In genomic region chr10:28381465-28381864, GRCh38 we compare ENCODE assay signal across 15 cellular contexts.
DNase-seq lines count a peak whose midpoint lies in the region; ATAC-seq and TF ChIP-seq lines count a peak whose summit lies in the region.
"Had no signal": no experiment of that assay in that cellular context is flagged by ENCODE, and none has a peak within 500 bp of the region (broad histone marks: within the 10 kb centered on the region; RNA-seq: fewer than 3 reads in every experiment).

No MANE protein-coding gene starts in this region.

- no peaks in the 10 kb centered on the region for H3K9me3 ChIP-seq in skeletal muscle satellite cell (replicated peaks; ENCODE audit: low read length)
- H3K9me3 ChIP-seq: esophagus squamous epithelium, tibial artery had no signal

- CTCF ChIA-PET in activated CD8-positive, alpha-beta T cell treated with anti-CD3 and anti-CD28 coated beads, Interleukin-2, amount 10 ng/mL, durations not matched to agents 7 days and 5 days (lab: Charles Lee), result interaction anchor here (0.5 to 10.9 kb wide), 43 partner anchors 9 to 642 kb away, joined by 3 to 186 read pairs (median 5); partner anchors contain the start of gene MPP7
- CTCF ChIA-PET in activated CD8-positive, alpha-beta T cell treated with anti-CD3 and anti-CD28 coated beads for 36 hours (lab: Charles Lee), result interaction anchor here (0.7 to 8.9 kb wide), 36 partner anchors 9 to 643 kb away, joined by 3 to 202 read pairs (median 7); partner anchors contain the start of genes MKX and MPP7

- H3K4me2 ChIP-seq in skeletal muscle satellite cell (ENCODE audit: low read length), result no peak overlapping the region
- H3K4me2 ChIP-seq: hepatocyte had no signal

- H3K27me3 Mint-ChIP-seq in activated CD8-positive, alpha-beta T cell treated with anti-CD3 and anti-CD28 coated beads, Interleukin-2, amount 10 ng/mL, durations not matched to agents 7 days and 5 days (ENCODE audit: low read depth), result peaks cover 4% of the 10 kb centered on the region
- H3K27me3 Mint-ChIP-seq in activated CD8-positive, alpha-beta T cell treated with anti-CD3 and anti-CD28 coated beads for 36 hours, result no peaks in the 10 kb centered on the region

- no peak for TF ChIP-seq CTCF in activated CD8-positive, alpha-beta T cell treated with anti-CD3 and anti-CD28 coated beads for 36 hours (IDR thresholded peaks at IDR 0.05)

- intact Hi-C loops in activated CD8-positive, alpha-beta T cell treated with anti-CD3 and anti-CD28 coated beads for 36 hours (cut with micrococcal nuclease), result loop anchor here (2.0 to 10.0 kb wide), 4 partner anchors 44 to 637 kb away; partner anchors contain the start of genes MKX and MPP7

- peaks cover 30% of the 10 kb centered on the region for H3K27me3 ChIP-seq in skeletal muscle satellite cell (ENCODE audit: control insufficient read depth, insufficient read depth, low read length)
- H3K27me3 ChIP-seq: esophagus squamous epithelium, hepatocyte, tibial artery had no signal

- peak overlapping the region; percentile 23 for H3K9ac ChIP-seq in skeletal muscle satellite cell (ENCODE audit: low read depth, low read length)

- H3K4me1 Mint-ChIP-seq in activated CD8-positive, alpha-beta T cell treated with anti-CD3 and anti-CD28 coated beads, Interleukin-2, amount 10 ng/mL, durations not matched to agents 7 days and 5 days (ENCODE audit: low read depth), result peaks cover 26% of the 10 kb centered on the region
- peaks cover 23% of the 10 kb centered on the region for H3K4me1 Mint-ChIP-seq in activated CD8-positive, alpha-beta T cell treated with anti-CD3 and anti-CD28 coated beads for 36 hours (ENCODE audit: low read depth)

- H3K36me3 ChIP-seq in skeletal muscle satellite cell (ENCODE audit: insufficient read depth, low read length), result no peaks in the 10 kb centered on the region
- H3K36me3 ChIP-seq: esophagus squamous epithelium, tibial artery had no signal

- peak; percentile 14 for ATAC-seq in activated CD8-positive, alpha-beta T cell treated with anti-CD3 and anti-CD28 coated beads, Interleukin-2, amount 10 ng/mL, durations not matched to agents 7 days and 5 days
- ATAC-seq in activated CD8-positive, alpha-beta T cell treated with anti-CD3 and anti-CD28 coated beads for 36 hours, result no peak
- no peak for ATAC-seq in esophagus mucosa

- H3K4me1 ChIP-seq in skeletal muscle satellite cell (ENCODE audit: control insufficient read depth, insufficient read depth, low read length), result no peaks in the 10 kb centered on the region

- H3K4me3 Mint-ChIP-seq in activated CD8-positive, alpha-beta T cell treated with anti-CD3 and anti-CD28 coated beads, Interleukin-2, amount 10 ng/mL, durations not matched to agents 7 days and 5 days, result no peak overlapping the region
- no peak overlapping the region for H3K4me3 Mint-ChIP-seq in activated CD8-positive, alpha-beta T cell treated with anti-CD3 and anti-CD28 coated beads for 36 hours
- H3K4me3 Mint-ChIP-seq: activated T-cell treated with anti-CD3 and anti-CD28 coated beads, Interleukin-2, amount 50 U/mL, for 4 hours; H9; immature natural killer cell had no signal

- no peak overlapping the region for H3K4me3 ChIP-seq in skeletal muscle satellite cell (ENCODE audit: low read length)
- H3K4me3 ChIP-seq: esophagus squamous epithelium, hepatocyte, tibial artery had no signal

- H3K36me3 Mint-ChIP-seq in activated CD8-positive, alpha-beta T cell treated with anti-CD3 and anti-CD28 coated beads, Interleukin-2, amount 10 ng/mL, durations not matched to agents 7 days and 5 days (ENCODE audit: low read depth), result no peaks in the 10 kb centered on the region
- no peaks in the 10 kb centered on the region for H3K36me3 Mint-ChIP-seq in activated CD8-positive, alpha-beta T cell treated with anti-CD3 and anti-CD28 coated beads for 36 hours (ENCODE audit: low read depth)
- H3K36me3 Mint-ChIP-seq: immature natural killer cell had no signal

- DNase-seq in activated CD8-positive, alpha-beta T cell treated with anti-CD3 and anti-CD28 coated beads, Interleukin-2, amount 10 ng/mL, durations not matched to agents 7 days and 5 days, result no peak
- no peak for DNase-seq in activated CD8-positive, alpha-beta T cell treated with anti-CD3 and anti-CD28 coated beads for 36 hours
- DNase-seq in OCI-M1 (lab: John Stamatoyannopoulos, UW) (peak; percentile 50), fibroblast of gingiva (ENCODE audit: low read depth) (peak; percentile 52), occipital lobe (lab: John Stamatoyannopoulos, UW) (no peak), AG08396 (ENCODE audit: low spot score) (no peak)
- DNase-seq: cortex of kidney had no signal

- POLR2A ChIA-PET in activated CD8-positive, alpha-beta T cell treated with anti-CD3 and anti-CD28 coated beads, Interleukin-2, amount 10 ng/mL, durations not matched to agents 7 days and 5 days (lab: Charles Lee), result interaction anchor here (1.3 to 4.9 kb wide), 5 partner anchors 10 to 151 kb away, joined by 4 to 43 read pairs (median 20); partner anchors contain the start of gene MPP7
- POLR2A ChIA-PET in activated CD8-positive, alpha-beta T cell treated with anti-CD3 and anti-CD28 coated beads for 36 hours (lab: Charles Lee), result interaction anchor here (0.9 to 2.1 kb wide), 4 partner anchors 11 to 88 kb away, joined by 3 to 7 read pairs (median 5); partner anchors contain the start of gene MPP7

- no peak overlapping the region for H3K27ac Mint-ChIP-seq in activated CD8-positive, alpha-beta T cell treated with anti-CD3 and anti-CD28 coated beads, Interleukin-2, amount 10 ng/mL, durations not matched to agents 7 days and 5 days
- no peak overlapping the region for H3K27ac Mint-ChIP-seq in activated CD8-positive, alpha-beta T cell treated with anti-CD3 and anti-CD28 coated beads for 36 hours
- H3K27ac Mint-ChIP-seq: H9 had no signal

- no peaks in the 10 kb centered on the region for H3K9me3 Mint-ChIP-seq in activated CD8-positive, alpha-beta T cell treated with anti-CD3 and anti-CD28 coated beads, Interleukin-2, amount 10 ng/mL, durations not matched to agents 7 days and 5 days (ENCODE audit: insufficient read depth)
- H3K9me3 Mint-ChIP-seq in activated CD8-positive, alpha-beta T cell treated with anti-CD3 and anti-CD28 coated beads for 36 hours, result no peaks in the 10 kb centered on the region
- H3K9me3 Mint-ChIP-seq: activated T-cell treated with anti-CD3 and anti-CD28 coated beads, Interleukin-2, amount 50 U/mL, for 4 hours; H9; immature natural killer cell had no signal

Comparison
In these comparisons a context has a peak if more than half of its experiments do, and no peak if none do; other contexts are left out.
1. DNase-seq: peak in OCI-M1 (single experiment) and fibroblast of gingiva (single experiment); none in activated CD8-positive, alpha-beta T cell treated with anti-CD3 and anti-CD28 coated beads, Interleukin-2, amount 10 ng/mL, durations not matched to agents 7 days and 5 days (single experiment), activated CD8-positive, alpha-beta T cell treated with anti-CD3 and anti-CD28 coated beads for 36 hours (single experiment), occipital lobe (single experiment) and AG08396 (single experiment).